In the genomic region with DNA sequence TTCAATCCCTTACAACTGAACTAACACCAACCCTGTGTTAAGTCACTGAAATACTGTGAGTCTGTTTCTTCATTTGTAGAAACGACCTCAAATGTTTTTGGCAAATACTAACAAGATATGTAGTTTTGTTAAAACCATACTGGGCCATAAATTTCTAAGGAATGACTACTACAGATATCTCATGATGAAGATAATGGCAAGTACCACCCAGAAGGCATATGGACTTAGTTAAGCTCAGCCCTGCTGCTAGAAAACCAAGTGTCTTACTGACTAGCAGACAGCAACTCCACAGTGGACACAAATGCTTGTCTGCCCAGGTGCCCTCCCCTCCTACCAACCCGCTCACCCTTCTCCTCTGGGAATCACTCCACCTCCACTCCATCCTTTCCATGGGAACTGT, we compare ENCODE assay signal across 19 cellular contexts. TPM values are rescaled to one million over a fixed set of nuclear protein-coding genes. Genes with fewer than 3 reads are reported as not detected.
"Had no signal": no experiment of that assay in that cellular context is flagged by ENCODE, and none has a peak within 500 bp of the region (broad histone marks: within the 10 kb centered on the region; RNA-seq: fewer than 3 reads in every experiment).

No MANE protein-coding gene starts in this region.

- H3K4me1 Mint-ChIP-seq: activated T-helper 17 cell treated with anti-CD3 and anti-CD28 coated beads, Interleukin-2, amount 50 U/mL, for 72 hours had no signal

- H3K9me3 ChIP-seq: ascending aorta, breast epithelium, tibial artery, uterus had no signal

- H3K27ac Mint-ChIP-seq: activated T-helper 17 cell treated with anti-CD3 and anti-CD28 coated beads, Interleukin-2, amount 50 U/mL, for 72 hours; stimulated activated naive B cell treated with anti-CD40 and anti-IgM and Interleukin-4, amounts not matched to agents 10 μg/mL and 1 μg/mL and 100 μg/mL, for 72 hours had no signal

- ATAC-seq: activated T-helper 17 cell treated with anti-CD3 and anti-CD28 coated beads, Interleukin-2, amount 50 U/mL, for 72 hours; foreskin keratinocyte; naive thymus-derived CD8-positive, alpha-beta T cell; stimulated activated naive B cell treated with anti-CD40 and anti-IgM and Interleukin-4, amounts not matched to agents 10 μg/mL and 1 μg/mL and 100 μg/mL, for 72 hours had no signal

- H3K4me1 ChIP-seq: ascending aorta, breast epithelium, tibial artery, uterus had no signal

- H3K4me3 Mint-ChIP-seq: activated T-helper 17 cell treated with anti-CD3 and anti-CD28 coated beads, Interleukin-2, amount 50 U/mL, for 72 hours; naive thymus-derived CD8-positive, alpha-beta T cell; stimulated activated naive B cell treated with anti-CD40 and anti-IgM and Interleukin-4, amounts not matched to agents 10 μg/mL and 1 μg/mL and 100 μg/mL, for 72 hours had no signal

- H3K36me3 ChIP-seq: breast epithelium, uterus had no signal

- H3K27me3 ChIP-seq: ascending aorta, breast epithelium, foreskin keratinocyte, uterus had no signal

- H3K4me3 ChIP-seq: ascending aorta, breast epithelium, tibial artery, uterus had no signal

- H3K27ac ChIP-seq: ascending aorta, breast epithelium, epithelial cell of prostate, foreskin keratinocyte, tibial artery, uterus had no signal

- DNase-seq: activated CD4-positive, CD25-positive, alpha-beta regulatory T cell treated with anti-CD3 and anti-CD28 coated beads, Interleukin-2, amount 50 U/mL, for 72 hours; activated naive CD4-positive, alpha-beta T cell treated with Interleukin-2 at 50 U/mL for 16 hours; foreskin keratinocyte; glutamatergic neuron; hypothalamus; mesenchymal stem cell; naive thymus-derived CD8-positive, alpha-beta T cell; posterior cingulate gyrus; retina; stimulated activated CD4-positive, alpha-beta T cell treated with anti-CD3 and anti-CD28 coated beads, Interleukin-15, amount 100 ng/mL, for 24 hours; stimulated activated CD4-positive, alpha-beta T cell treated with anti-CD3 and anti-CD28 coated beads, Interleukin-4, amount 100 ng/mL, for 1 hour; stimulated activated naive B cell treated with anti-CD40 and anti-IgM and Interleukin-4, amounts not matched to agents 10 μg/mL and 1 μg/mL and 100 μg/mL, for 72 hours; T1000; tibial artery; uterus had no signal

- H3K9me3 Mint-ChIP-seq: activated T-helper 17 cell treated with anti-CD3 and anti-CD28 coated beads, Interleukin-2, amount 50 U/mL, for 72 hours; naive thymus-derived CD8-positive, alpha-beta T cell; stimulated activated naive B cell treated with anti-CD40 and anti-IgM and Interleukin-4, amounts not matched to agents 10 μg/mL and 1 μg/mL and 100 μg/mL, for 72 hours had no signal

RNA-seq across cellular contexts. Expression of a gene that starts 44.5 kb away (rescaled TPM):
- total RNA-seq: ascending aorta had no signal
